In genomic region chr18:74148543-74149070, GRCh38 we compare ENCODE assay signal across 8 cellular contexts. TPM values are rescaled to one million over a fixed set of nuclear protein-coding genes. Genes with fewer than 3 reads are reported as not detected.
DNase-seq lines count a peak whose midpoint lies in the region; ATAC-seq and TF ChIP-seq lines count a peak whose summit lies in the region.

No MANE protein-coding gene starts in this region.

- H3K27me3 Mint-ChIP-seq in activated naive CD8-positive, alpha-beta T cell, result no peaks in the 10 kb centered on the region

- TF ChIP-seq POLR2A in upper lobe of left lung (IDR thresholded peaks at IDR 0.05), result no peak

- intact Hi-C loops in left lung (cut with DNase I), result no loop called here
- intact Hi-C loops in posterior vena cava (cut with DNase I), result no loop called here

- DNase-seq in DMS 273 (lab: John Stamatoyannopoulos, UW; ENCODE audit: unreplicated experiment) (peak; percentile 38), DMS 273 treated with DMSO at 0.1 percent for 48 hours (lab: John Stamatoyannopoulos, UW) (no peak), left lung (no peak), upper lobe of left lung (no peak), SKM-1 treated with dmso at 0.1 percent for 144 hours (lab: John Stamatoyannopoulos, UW; ENCODE audit: unreplicated experiment) (no peak), posterior vena cava (ENCODE audit: low spot score) (no peak)

- H3K27me3 ChIP-seq in left lung (no peaks in the 10 kb centered on the region), upper lobe of left lung (no peaks in the 10 kb centered on the region)

- WGBS in upper lobe of left lung, 2 donors, result 0 to 1% methylated on average over 25 of the region's 25 CpGs

- peak overlapping the region; percentile 99 for H3K27ac Mint-ChIP-seq in activated naive CD8-positive, alpha-beta T cell

- ATAC-seq in HG03060 (IDR thresholded peaks at IDR 0.05; ENCODE audit: low read depth, unreplicated experiment) (peak; percentile 1), left lung (no peak), upper lobe of left lung (ENCODE audit: low FRiP score in 2 of 2) (no peak)

- peak overlapping the region; percentile 98 for H3K4me3 Mint-ChIP-seq in activated naive CD8-positive, alpha-beta T cell

- no peaks in the 10 kb centered on the region for H3K9me3 Mint-ChIP-seq in activated naive CD8-positive, alpha-beta T cell (ENCODE audit: low read depth)

- peaks cover 0 to 5% of the 10 kb centered on the region in 2 donors for H3K36me3 ChIP-seq in left lung
- H3K36me3 ChIP-seq in upper lobe of left lung, result peaks cover 0 to 5% (median 0%) of the 10 kb centered on the region in 4 donors

- H3K27ac ChIP-seq in left lung, result peak overlapping the region; percentile 49 to 98
- peak overlapping the region; percentile 83 to 96 (median 90) for H3K27ac ChIP-seq in upper lobe of left lung

- TF ChIP-seq CTCF in left lung (IDR thresholded peaks at IDR 0.05), result no peak
- TF ChIP-seq CTCF in upper lobe of left lung (IDR thresholded peaks at IDR 0.05), result no peak

- H3K9me3 ChIP-seq in left lung (no peaks in the 10 kb centered on the region), upper lobe of left lung (no peaks in the 10 kb centered on the region)

- H3K36me3 Mint-ChIP-seq in activated naive CD8-positive, alpha-beta T cell, result peaks cover 5% of the 10 kb centered on the region

- H3K4me1 Mint-ChIP-seq in activated naive CD8-positive, alpha-beta T cell (ENCODE audit: low read depth), result peaks cover 50% of the 10 kb centered on the region

- peaks cover 18 to 38% of the 10 kb centered on the region in 2 donors for H3K4me1 ChIP-seq in left lung
- peaks cover 20 to 30% (median 22%) of the 10 kb centered on the region in 4 donors for H3K4me1 ChIP-seq in upper lobe of left lung

- peak overlapping the region; percentile 50 to 77 for H3K4me3 ChIP-seq in left lung
- peak overlapping the region; percentile 33 to 88 (median 73) for H3K4me3 ChIP-seq in upper lobe of left lung

- TF ChIP-seq EP300 in upper lobe of left lung (IDR thresholded peaks at IDR 0.05), result no peak

RNA-seq across cellular contexts. Expression of gene TIMM21, which starts 0.3 kb away (rescaled TPM):
- total RNA-seq in left lung (10 to 100 TPM; 22.1 to 35.1 TPM), upper lobe of left lung (10 to 100 TPM; 13.0 to 48.2 (median 23.3) TPM), posterior vena cava (10 to 100 TPM; 22.8 to 31.3 TPM)

RNA-seq across cellular contexts. Expression of gene FBXO15, which starts 1.0 kb away (rescaled TPM):
- 1 to 10 TPM; 1.1 to 2.4 TPM for total RNA-seq in left lung
- total RNA-seq in upper lobe of left lung, result 10 to 100 TPM in 1 of 6 donors, 1 to 10 TPM in 4, under 1 TPM in 1; 0.83 to 11.9 (median 2.6) TPM
- not detected for total RNA-seq in posterior vena cava
